ENCODE assay signal across 2 cellular contexts in genomic region chr14:102885686-102886447, GRCh38.
TF ChIP-seq lines count a peak whose summit lies in the region.

No MANE protein-coding gene starts in this region.

TF ChIP-seq in GM23338, 12 proteins besides CTCF, POLR2A, EP300 and RAD21:
- no peak for TF ChIP-seq ETS1 (IDR thresholded peaks at IDR 0.05)
- TF ChIP-seq REST (IDR thresholded peaks at IDR 0.05; ENCODE audit: unreplicated experiment), result no peak
- no peak for TF ChIP-seq POLR2AphosphoS5 (IDR thresholded peaks at IDR 0.05; ENCODE audit: low read depth)
- no peak for TF ChIP-seq STAT1 (IDR thresholded peaks at IDR 0.05; ENCODE audit: unreplicated experiment)
- no peak for TF ChIP-seq EZH2phosphoT487 (IDR thresholded peaks at IDR 0.05; ENCODE audit: unreplicated experiment)
- TF ChIP-seq ZNF331 (CRISPR knock-in tag; IDR thresholded peaks at IDR 0.05; ENCODE audit: low read depth), result no peak
- no peak for TF ChIP-seq ZNF114 (CRISPR knock-in tag; IDR thresholded peaks at IDR 0.05)
- TF ChIP-seq ZNF462 (CRISPR knock-in tag; IDR thresholded peaks at IDR 0.05), result no peak
- no peak for TF ChIP-seq EZH2 (IDR thresholded peaks at IDR 0.05; ENCODE audit: low read depth, unreplicated experiment)
- TF ChIP-seq CREB1 (CRISPR knock-in tag; IDR thresholded peaks at IDR 0.05; ENCODE audit: low read depth), result no peak
- no peak for TF ChIP-seq NANOG (IDR thresholded peaks at IDR 0.05; ENCODE audit: borderline replicate concordance)
- TF ChIP-seq JUNB (IDR thresholded peaks at IDR 0.05; ENCODE audit: unreplicated experiment), result no peak

TF ChIP-seq in H1, 55 proteins besides CTCF, POLR2A, EP300 and RAD21:
- no peak for TF ChIP-seq SUZ12 (IDR thresholded peaks at IDR 0.05; ENCODE audit: low read length)
- TF ChIP-seq ATF2 (IDR thresholded peaks at IDR 0.05; ENCODE audit: low read length), result no peak
- no peak for TF ChIP-seq MAFK (IDR thresholded peaks at IDR 0.05; ENCODE audit: low read depth, low read length)
- no peak for TF ChIP-seq CHD2 (IDR thresholded peaks at IDR 0.05; ENCODE audit: low read length)
- no peak for TF ChIP-seq CEBPB (IDR thresholded peaks at IDR 0.05; ENCODE audit: low read depth, low read length)
- no peak for TF ChIP-seq CHD1 (IDR thresholded peaks at IDR 0.05; ENCODE audit: low read depth, low read length)
- TF ChIP-seq SIRT6 (IDR thresholded peaks at IDR 0.05; ENCODE audit: low read length), result no peak
- TF ChIP-seq TEAD4 (IDR thresholded peaks at IDR 0.05; ENCODE audit: low read depth, low read length), result no peak
- TF ChIP-seq SIN3A (conservative IDR thresholded peaks at IDR 0.05 in 1 of 2, IDR thresholded peaks at IDR 0.05 in 1 of 2; ENCODE audit: low read depth in 1 of 2, low read length in 2 of 2), result no peak
